Comparison of ENCODE assay signal across 8 cellular contexts in genomic region chr19:39765091-39766076, GRCh38. TPM values are rescaled to one million over a fixed set of nuclear protein-coding genes. Genes with fewer than 3 reads are reported as not detected.
A peak's percentile ranks its signal among the peaks of the same experiment; 100 is the strongest.
DNase-seq lines count a peak whose midpoint lies in the region; ATAC-seq and TF ChIP-seq lines count a peak whose summit lies in the region.

No MANE protein-coding gene starts in this region.

- DNase-seq in activated CD4-positive, alpha-beta memory T cell treated with anti-CD3 and anti-CD28 coated beads for 36 hours = peak; percentile 41
- no peak for DNase-seq in activated CD4-positive, alpha-beta memory T cell treated with anti-CD3 and anti-CD28 coated beads, Interleukin-2, amount 10 ng/mL, durations not matched to agents 7 days and 5 days
- DNase-seq in NCI-H2171 (lab: John Stamatoyannopoulos, UW) = peak; percentile 37
- DNase-seq in activated T-cell treated with anti-CD3 and anti-CD28 coated beads, Interleukin-2, amount 50 U/mL, for 1 hour = peak; percentile 32
- DNase-seq in glutamatergic neuron = peak; percentile 74
- DNase-seq in skeletal muscle cell (ENCODE audit: low read depth) = peak; percentile 1

- TF ChIP-seq CTCF in glutamatergic neuron (IDR thresholded peaks at IDR 0.05; ENCODE audit: partially characterized antibody, unreplicated experiment) = peak; percentile 89

- ATAC-seq in HG02885 (IDR thresholded peaks at IDR 0.05; ENCODE audit: poor library complexity, unreplicated experiment) = no peak
- no peak for ATAC-seq in GM21717 (IDR thresholded peaks at IDR 0.05; ENCODE audit: unreplicated experiment)

- H3K27me3 Mint-ChIP-seq in activated CD4-positive, alpha-beta memory T cell treated with anti-CD3 and anti-CD28 coated beads for 36 hours = peaks cover 7% of the 10 kb centered on the region
- peaks cover 15% of the 10 kb centered on the region for H3K27me3 Mint-ChIP-seq in activated CD4-positive, alpha-beta memory T cell treated with anti-CD3 and anti-CD28 coated beads, Interleukin-2, amount 10 ng/mL, durations not matched to agents 7 days and 5 days
- H3K27me3 Mint-ChIP-seq in glutamatergic neuron (ENCODE audit: unreplicated experiment) = peaks cover 2% of the 10 kb centered on the region

- CTCF ChIA-PET in activated CD4-positive, alpha-beta memory T cell treated with anti-CD3 and anti-CD28 coated beads for 36 hours (lab: Charles Lee) = interaction anchor here (0.6 to 5.1 kb wide), 21 partner anchors 13 to 214 kb away, joined by 3 to 49 read pairs (median 4); partner anchors contain the start of genes DYRK1B, LEUTX and LGALS13
- CTCF ChIA-PET in activated CD4-positive, alpha-beta memory T cell treated with anti-CD3 and anti-CD28 coated beads, Interleukin-2, amount 10 ng/mL, durations not matched to agents 7 days and 5 days (lab: Charles Lee) = interaction anchor here (0.7 to 1.7 kb wide), 8 partner anchors 16 to 453 kb away, joined by 3 to 6 read pairs (median 4); partner anchors contain the start of gene TTC9B

- POLR2A ChIA-PET in activated CD4-positive, alpha-beta memory T cell treated with anti-CD3 and anti-CD28 coated beads for 36 hours (lab: Charles Lee) = interaction anchor here (0.5 kb wide), 1 partner anchor 543 kb away, joined by 4 read pairs; no protein-coding TSS in a partner anchor
- POLR2A ChIA-PET in activated CD4-positive, alpha-beta memory T cell treated with anti-CD3 and anti-CD28 coated beads, Interleukin-2, amount 10 ng/mL, durations not matched to agents 7 days and 5 days (lab: Charles Lee) = interaction anchor here (1.0 kb wide), 1 partner anchor 79 kb away, joined by 3 read pairs; no protein-coding TSS in a partner anchor

- no peak overlapping the region for H3K4me3 Mint-ChIP-seq in activated CD4-positive, alpha-beta memory T cell treated with anti-CD3 and anti-CD28 coated beads for 36 hours
- H3K4me3 Mint-ChIP-seq in activated CD4-positive, alpha-beta memory T cell treated with anti-CD3 and anti-CD28 coated beads, Interleukin-2, amount 10 ng/mL, durations not matched to agents 7 days and 5 days = no peak overlapping the region
- H3K4me3 Mint-ChIP-seq in glutamatergic neuron (ENCODE audit: unreplicated experiment) = no peak overlapping the region

- intact Hi-C loops in activated CD4-positive, alpha-beta memory T cell treated with anti-CD3 and anti-CD28 coated beads for 36 hours (cut with micrococcal nuclease) = loop anchor here (2.0 to 5.0 kb wide), 2 partner anchors 91 to 213 kb away; no protein-coding TSS in a partner anchor

- H3K4me3 ChIP-seq in skeletal muscle cell (ENCODE audit: low read depth, low read length) = no peak overlapping the region

- H3K4me1 Mint-ChIP-seq in activated CD4-positive, alpha-beta memory T cell treated with anti-CD3 and anti-CD28 coated beads for 36 hours (ENCODE audit: low read depth) = peaks cover 3% of the 10 kb centered on the region
- peaks cover 8% of the 10 kb centered on the region for H3K4me1 Mint-ChIP-seq in activated CD4-positive, alpha-beta memory T cell treated with anti-CD3 and anti-CD28 coated beads, Interleukin-2, amount 10 ng/mL, durations not matched to agents 7 days and 5 days
- H3K4me1 Mint-ChIP-seq in glutamatergic neuron (ENCODE audit: low read depth, unreplicated experiment) = no peaks in the 10 kb centered on the region

- H3K9me3 Mint-ChIP-seq in activated CD4-positive, alpha-beta memory T cell treated with anti-CD3 and anti-CD28 coated beads for 36 hours = peaks cover 4% of the 10 kb centered on the region
- H3K9me3 Mint-ChIP-seq in activated CD4-positive, alpha-beta memory T cell treated with anti-CD3 and anti-CD28 coated beads, Interleukin-2, amount 10 ng/mL, durations not matched to agents 7 days and 5 days = peaks cover 4% of the 10 kb centered on the region
- no peaks in the 10 kb centered on the region for H3K9me3 Mint-ChIP-seq in glutamatergic neuron (ENCODE audit: unreplicated experiment)

- H3K36me3 Mint-ChIP-seq in activated CD4-positive, alpha-beta memory T cell treated with anti-CD3 and anti-CD28 coated beads for 36 hours = no peaks in the 10 kb centered on the region
- H3K36me3 Mint-ChIP-seq in activated CD4-positive, alpha-beta memory T cell treated with anti-CD3 and anti-CD28 coated beads, Interleukin-2, amount 10 ng/mL, durations not matched to agents 7 days and 5 days (ENCODE audit: low read depth) = no peaks in the 10 kb centered on the region
- H3K36me3 Mint-ChIP-seq in glutamatergic neuron (ENCODE audit: unreplicated experiment) = no peaks in the 10 kb centered on the region

- H3K27ac Mint-ChIP-seq in activated CD4-positive, alpha-beta memory T cell treated with anti-CD3 and anti-CD28 coated beads for 36 hours = no peak overlapping the region
- no peak overlapping the region for H3K27ac Mint-ChIP-seq in activated CD4-positive, alpha-beta memory T cell treated with anti-CD3 and anti-CD28 coated beads, Interleukin-2, amount 10 ng/mL, durations not matched to agents 7 days and 5 days
- no peak overlapping the region for H3K27ac Mint-ChIP-seq in glutamatergic neuron (ENCODE audit: unreplicated experiment)

RNA-seq across cellular contexts. Expression of gene LEUTX, which starts 13.3 kb away (rescaled TPM):
- total RNA-seq in activated CD4-positive, alpha-beta memory T cell treated with anti-CD3 and anti-CD28 coated beads for 36 hours = not detected
- under 1 TPM in 1 of 2 experiments, not detected in 1; 0.35 TPM for total RNA-seq in activated CD4-positive, alpha-beta memory T cell treated with anti-CD3 and anti-CD28 coated beads, Interleukin-2, amount 10 ng/mL, durations not matched to agents 7 days and 5 days
- 1.6 TPM for total RNA-seq in glutamatergic neuron (ENCODE audit: unreplicated experiment)

RNA-seq across cellular contexts. Expression of gene CLC, which starts 27.6 kb away (rescaled TPM):
- total RNA-seq in activated CD4-positive, alpha-beta memory T cell treated with anti-CD3 and anti-CD28 coated beads for 36 hours = 1 to 10 TPM; 4.0 to 4.7 TPM
- total RNA-seq in activated CD4-positive, alpha-beta memory T cell treated with anti-CD3 and anti-CD28 coated beads, Interleukin-2, amount 10 ng/mL, durations not matched to agents 7 days and 5 days = 1 to 10 TPM; 1.5 to 1.8 TPM
- total RNA-seq in glutamatergic neuron (ENCODE audit: unreplicated experiment) = not detected
